In the genomic region with DNA sequence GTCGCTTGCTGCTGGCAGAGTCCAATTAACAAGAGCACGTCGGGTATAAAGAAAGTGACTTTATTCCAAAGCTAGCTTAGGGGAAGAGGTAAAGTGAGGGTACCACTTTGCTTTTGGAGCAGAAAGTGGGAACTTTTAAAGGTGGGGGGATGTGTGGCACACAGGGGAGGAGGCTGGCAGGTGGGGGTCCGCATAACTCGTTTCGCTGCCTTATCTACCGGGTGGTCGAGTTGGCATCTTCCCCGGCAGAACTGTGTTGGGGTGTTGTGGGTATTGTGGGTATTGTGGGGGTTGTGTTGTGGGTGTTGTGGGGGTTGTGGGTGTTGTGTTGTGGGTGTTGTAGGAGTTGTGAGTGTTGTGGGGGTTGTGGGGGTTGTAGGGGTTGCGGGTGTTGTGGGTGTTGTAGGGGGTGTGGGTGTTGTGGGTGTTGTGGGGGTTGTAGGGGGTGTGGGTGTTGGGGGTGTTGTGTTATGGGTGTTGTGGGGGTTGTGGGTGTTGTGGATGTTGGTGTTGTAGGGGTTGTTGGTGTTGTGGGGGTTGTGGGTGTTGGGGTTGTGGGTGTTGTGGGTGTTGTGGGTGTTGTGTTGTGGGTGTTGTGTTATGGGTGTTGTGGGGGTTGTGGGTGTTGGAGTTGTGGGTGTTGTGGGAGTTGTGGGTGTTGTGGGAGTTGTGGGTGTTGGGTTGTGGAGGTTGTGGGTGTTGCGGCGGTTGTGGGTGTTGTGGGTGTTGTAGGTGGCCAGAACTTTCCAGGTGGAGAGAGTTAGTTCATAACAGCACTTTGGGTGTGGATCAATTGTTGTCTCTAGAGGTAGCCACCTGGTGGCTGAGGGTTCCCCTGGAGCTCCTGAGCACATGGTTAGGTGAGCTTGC, we compare ENCODE assay signal across 1 cellular context.
TF ChIP-seq lines count a peak whose summit lies in the region.

No MANE protein-coding gene starts in this region.

TF ChIP-seq in K562, 482 proteins besides CTCF, POLR2A, EP300 and RAD21 (continued from another document and continues in another):
- TF ChIP-seq MYC (IDR thresholded peaks at IDR 0.05; ENCODE audit: low read depth, low read length) = peak; percentile 83
- TF ChIP-seq MYC (CRISPR knock-in tag; IDR thresholded peaks at IDR 0.05; ENCODE audit: borderline replicate concordance, low read depth) = no peak
- TF ChIP-seq, protein P1, sequence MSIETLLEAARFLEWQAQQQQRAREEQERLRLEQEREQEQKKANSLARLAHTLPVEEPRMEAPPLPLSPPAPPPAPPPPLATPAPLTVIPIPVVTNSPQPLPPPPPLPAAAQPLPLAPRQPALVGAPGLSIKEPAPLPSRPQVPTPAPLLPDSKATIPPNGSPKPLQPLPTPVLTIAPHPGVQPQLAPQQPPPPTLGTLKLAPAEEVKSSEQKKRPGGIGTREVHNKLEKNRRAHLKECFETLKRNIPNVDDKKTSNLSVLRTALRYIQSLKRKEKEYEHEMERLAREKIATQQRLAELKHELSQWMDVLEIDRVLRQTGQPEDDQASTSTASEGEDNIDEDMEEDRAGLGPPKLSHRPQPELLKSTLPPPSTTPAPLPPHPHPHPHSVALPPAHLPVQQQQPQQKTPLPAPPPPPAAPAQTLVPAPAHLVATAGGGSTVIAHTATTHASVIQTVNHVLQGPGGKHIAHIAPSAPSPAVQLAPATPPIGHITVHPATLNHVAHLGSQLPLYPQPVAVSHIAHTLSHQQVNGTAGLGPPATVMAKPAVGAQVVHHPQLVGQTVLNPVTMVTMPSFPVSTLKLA (conservative IDR thresholded peaks at IDR 0.05) = peak; percentile 60 to 64; a peak in 2 of 4 replicates
- no peak for TF ChIP-seq NCOA2 (IDR thresholded peaks at IDR 0.05; ENCODE audit: partially characterized antibody in 2 of 2)
- no peak for TF ChIP-seq CREBBP (IDR thresholded peaks at IDR 0.05; ENCODE audit: low read depth, low read length)
- no peak for TF ChIP-seq STAT5B (CRISPR knock-in tag; IDR thresholded peaks at IDR 0.05)
- no peak for TF ChIP-seq JUND (IDR thresholded peaks at IDR 0.05; ENCODE audit: borderline replicate concordance, low read depth, low read length)
- no peak for TF ChIP-seq JUND (tag; IDR thresholded peaks at IDR 0.05; ENCODE audit: borderline replicate concordance, low read depth, low read length)
- TF ChIP-seq TBL1XR1 (IDR thresholded peaks at IDR 0.05; ENCODE audit: low read length in 2 of 2) = no peak
- TF ChIP-seq SAFB2 (IDR thresholded peaks at IDR 0.05; ENCODE audit: borderline replicate concordance, low read depth, low read length, severe bottlenecking) = no peak
- no peak for TF ChIP-seq HNRNPL (IDR thresholded peaks at IDR 0.05; ENCODE audit: low read depth, low read length)
- no peak for TF ChIP-seq SMARCC2 (IDR thresholded peaks at IDR 0.05; ENCODE audit: low read depth)
- TF ChIP-seq PHF20 (IDR thresholded peaks at IDR 0.05; ENCODE audit: partially characterized antibody) = no peak
- TF ChIP-seq, protein P2, sequence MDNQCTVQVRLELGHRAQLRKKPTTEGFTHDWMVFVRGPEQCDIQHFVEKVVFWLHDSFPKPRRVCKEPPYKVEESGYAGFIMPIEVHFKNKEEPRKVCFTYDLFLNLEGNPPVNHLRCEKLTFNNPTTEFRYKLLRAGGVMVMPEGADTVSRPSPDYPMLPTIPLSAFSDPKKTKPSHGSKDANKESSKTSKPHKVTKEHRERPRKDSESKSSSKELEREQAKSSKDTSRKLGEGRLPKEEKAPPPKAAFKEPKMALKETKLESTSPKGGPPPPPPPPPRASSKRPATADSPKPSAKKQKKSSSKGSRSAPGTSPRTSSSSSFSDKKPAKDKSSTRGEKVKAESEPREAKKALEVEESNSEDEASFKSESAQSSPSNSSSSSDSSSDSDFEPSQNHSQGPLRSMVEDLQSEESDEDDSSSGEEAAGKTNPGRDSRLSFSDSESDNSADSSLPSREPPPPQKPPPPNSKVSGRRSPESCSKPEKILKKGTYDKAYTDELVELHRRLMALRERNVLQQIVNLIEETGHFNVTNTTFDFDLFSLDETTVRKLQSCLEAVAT (IDR thresholded peaks at IDR 0.05) = peak; percentile 23 to 32; a peak in 1 of 4 replicates
- no peak for TF ChIP-seq HLTF (IDR thresholded peaks at IDR 0.05)
- no peak for TF ChIP-seq KLF16 (IDR thresholded peaks at IDR 0.05)
- TF ChIP-seq, protein P3, sequence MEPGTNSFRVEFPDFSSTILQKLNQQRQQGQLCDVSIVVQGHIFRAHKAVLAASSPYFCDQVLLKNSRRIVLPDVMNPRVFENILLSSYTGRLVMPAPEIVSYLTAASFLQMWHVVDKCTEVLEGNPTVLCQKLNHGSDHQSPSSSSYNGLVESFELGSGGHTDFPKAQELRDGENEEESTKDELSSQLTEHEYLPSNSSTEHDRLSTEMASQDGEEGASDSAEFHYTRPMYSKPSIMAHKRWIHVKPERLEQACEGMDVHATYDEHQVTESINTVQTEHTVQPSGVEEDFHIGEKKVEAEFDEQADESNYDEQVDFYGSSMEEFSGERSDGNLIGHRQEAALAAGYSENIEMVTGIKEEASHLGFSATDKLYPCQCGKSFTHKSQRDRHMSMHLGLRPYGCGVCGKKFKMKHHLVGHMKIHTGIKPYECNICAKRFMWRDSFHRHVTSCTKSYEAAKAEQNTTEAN (CRISPR knock-in tag; IDR thresholded peaks at IDR 0.05) = no peak
- TF ChIP-seq BMI1 (IDR thresholded peaks at IDR 0.05; ENCODE audit: low read length) = no peak
- TF ChIP-seq NFIX (CRISPR knock-in tag; IDR thresholded peaks at IDR 0.05; ENCODE audit: low read depth) = no peak
- no peak for TF ChIP-seq NONO (IDR thresholded peaks at IDR 0.05; ENCODE audit: low read depth in 2 of 2, low read length in 1 of 2)
- no peak for TF ChIP-seq ZNF318 (IDR thresholded peaks at IDR 0.05; ENCODE audit: borderline replicate concordance in 1 of 2, low read depth in 1 of 2)
- TF ChIP-seq, protein P4, sequence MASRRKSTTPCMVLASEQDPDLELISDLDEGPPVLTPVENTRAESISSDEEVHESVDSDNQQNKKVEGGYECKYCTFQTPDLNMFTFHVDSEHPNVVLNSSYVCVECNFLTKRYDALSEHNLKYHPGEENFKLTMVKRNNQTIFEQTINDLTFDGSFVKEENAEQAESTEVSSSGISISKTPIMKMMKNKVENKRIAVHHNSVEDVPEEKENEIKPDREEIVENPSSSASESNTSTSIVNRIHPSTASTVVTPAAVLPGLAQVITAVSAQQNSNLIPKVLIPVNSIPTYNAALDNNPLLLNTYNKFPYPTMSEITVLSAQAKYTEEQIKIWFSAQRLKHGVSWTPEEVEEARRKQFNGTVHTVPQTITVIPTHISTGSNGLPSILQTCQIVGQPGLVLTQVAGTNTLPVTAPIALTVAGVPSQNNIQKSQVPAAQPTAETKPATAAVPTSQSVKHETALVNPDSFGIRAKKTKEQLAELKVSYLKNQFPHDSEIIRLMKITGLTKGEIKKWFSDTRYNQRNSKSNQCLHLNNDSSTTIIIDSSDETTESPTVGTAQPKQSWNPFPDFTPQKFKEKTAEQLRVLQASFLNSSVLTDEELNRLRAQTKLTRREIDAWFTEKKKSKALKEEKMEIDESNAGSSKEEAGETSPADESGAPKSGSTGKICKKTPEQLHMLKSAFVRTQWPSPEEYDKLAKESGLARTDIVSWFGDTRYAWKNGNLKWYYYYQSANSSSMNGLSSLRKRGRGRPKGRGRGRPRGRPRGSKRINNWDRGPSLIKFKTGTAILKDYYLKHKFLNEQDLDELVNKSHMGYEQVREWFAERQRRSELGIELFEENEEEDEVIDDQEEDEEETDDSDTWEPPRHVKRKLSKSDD (conservative IDR thresholded peaks at IDR 0.05; ENCODE audit: low read length) = no peak
- TF ChIP-seq GATAD2A (IDR thresholded peaks at IDR 0.05) = no peak
- no peak for TF ChIP-seq TAF15 (IDR thresholded peaks at IDR 0.05; ENCODE audit: low read depth, low read length)
- TF ChIP-seq POLR3A (IDR thresholded peaks at IDR 0.05; ENCODE audit: borderline replicate concordance, extremely low read depth, insufficient read depth, insufficient read length) = no peak
- TF ChIP-seq, protein P5, sequence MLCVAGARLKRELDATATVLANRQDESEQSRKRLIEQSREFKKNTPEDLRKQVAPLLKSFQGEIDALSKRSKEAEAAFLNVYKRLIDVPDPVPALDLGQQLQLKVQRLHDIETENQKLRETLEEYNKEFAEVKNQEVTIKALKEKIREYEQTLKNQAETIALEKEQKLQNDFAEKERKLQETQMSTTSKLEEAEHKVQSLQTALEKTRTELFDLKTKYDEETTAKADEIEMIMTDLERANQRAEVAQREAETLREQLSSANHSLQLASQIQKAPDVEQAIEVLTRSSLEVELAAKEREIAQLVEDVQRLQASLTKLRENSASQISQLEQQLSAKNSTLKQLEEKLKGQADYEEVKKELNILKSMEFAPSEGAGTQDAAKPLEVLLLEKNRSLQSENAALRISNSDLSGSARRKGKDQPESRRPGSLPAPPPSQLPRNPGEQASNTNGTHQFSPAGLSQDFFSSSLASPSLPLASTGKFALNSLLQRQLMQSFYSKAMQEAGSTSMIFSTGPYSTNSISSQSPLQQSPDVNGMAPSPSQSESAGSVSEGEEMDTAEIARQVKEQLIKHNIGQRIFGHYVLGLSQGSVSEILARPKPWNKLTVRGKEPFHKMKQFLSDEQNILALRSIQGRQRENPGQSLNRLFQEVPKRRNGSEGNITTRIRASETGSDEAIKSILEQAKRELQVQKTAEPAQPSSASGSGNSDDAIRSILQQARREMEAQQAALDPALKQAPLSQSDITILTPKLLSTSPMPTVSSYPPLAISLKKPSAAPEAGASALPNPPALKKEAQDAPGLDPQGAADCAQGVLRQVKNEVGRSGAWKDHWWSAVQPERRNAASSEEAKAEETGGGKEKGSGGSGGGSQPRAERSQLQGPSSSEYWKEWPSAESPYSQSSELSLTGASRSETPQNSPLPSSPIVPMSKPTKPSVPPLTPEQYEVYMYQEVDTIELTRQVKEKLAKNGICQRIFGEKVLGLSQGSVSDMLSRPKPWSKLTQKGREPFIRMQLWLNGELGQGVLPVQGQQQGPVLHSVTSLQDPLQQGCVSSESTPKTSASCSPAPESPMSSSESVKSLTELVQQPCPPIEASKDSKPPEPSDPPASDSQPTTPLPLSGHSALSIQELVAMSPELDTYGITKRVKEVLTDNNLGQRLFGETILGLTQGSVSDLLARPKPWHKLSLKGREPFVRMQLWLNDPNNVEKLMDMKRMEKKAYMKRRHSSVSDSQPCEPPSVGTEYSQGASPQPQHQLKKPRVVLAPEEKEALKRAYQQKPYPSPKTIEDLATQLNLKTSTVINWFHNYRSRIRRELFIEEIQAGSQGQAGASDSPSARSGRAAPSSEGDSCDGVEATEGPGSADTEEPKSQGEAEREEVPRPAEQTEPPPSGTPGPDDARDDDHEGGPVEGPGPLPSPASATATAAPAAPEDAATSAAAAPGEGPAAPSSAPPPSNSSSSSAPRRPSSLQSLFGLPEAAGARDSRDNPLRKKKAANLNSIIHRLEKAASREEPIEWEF (CRISPR knock-in tag; IDR thresholded peaks at IDR 0.05) = no peak
- TF ChIP-seq CREB1 (IDR thresholded peaks at IDR 0.05) = no peak
- TF ChIP-seq CREB1 (CRISPR knock-in tag; IDR thresholded peaks at IDR 0.05) = no peak
- TF ChIP-seq ATF4 (CRISPR knock-in tag; IDR thresholded peaks at IDR 0.05) = no peak
- peak; percentile 37; the same call in 1 of the 2 replicates for TF ChIP-seq SMC3 (conservative IDR thresholded peaks at IDR 0.05; ENCODE audit: insufficient read depth, low read depth, low read length)
